Comparison of ENCODE assay signal across 8 cellular contexts in genomic region chr1:1309525-1310385, GRCh38. TPM values are rescaled to one million over a fixed set of nuclear protein-coding genes. Genes with fewer than 3 reads are reported as not detected.
DNase-seq lines count a peak whose midpoint lies in the region; ATAC-seq and TF ChIP-seq lines count a peak whose summit lies in the region.

No MANE protein-coding gene starts in this region.

- H3K27ac Mint-ChIP-seq in glutamatergic neuron (ENCODE audit: unreplicated experiment) = no peak overlapping the region

- H3K4me3 ChIP-seq in WI38 (ENCODE audit: low read depth, low read length) = peak overlapping the region; percentile 75
- peak overlapping the region; percentile 86 for H3K4me3 ChIP-seq in smooth muscle cell

- H3K9me3 Mint-ChIP-seq in glutamatergic neuron (ENCODE audit: unreplicated experiment) = peaks cover 15% of the 10 kb centered on the region

- no peaks in the 10 kb centered on the region for H3K36me3 ChIP-seq in smooth muscle cell (ENCODE audit: low read depth)

- no peaks in the 10 kb centered on the region for H3K36me3 Mint-ChIP-seq in glutamatergic neuron (ENCODE audit: unreplicated experiment)

- TF ChIP-seq CTCF in WI38 (IDR thresholded peaks at IDR 0.05; ENCODE audit: low read depth, low read length) (no peak), glutamatergic neuron (IDR thresholded peaks at IDR 0.05; ENCODE audit: partially characterized antibody, unreplicated experiment) (no peak), smooth muscle cell (IDR thresholded peaks at IDR 0.05; ENCODE audit: borderline replicate concordance, insufficient read depth, poor library complexity, severe bottlenecking) (no peak)

- ATAC-seq in HG03159 (IDR thresholded peaks at IDR 0.05; ENCODE audit: unreplicated experiment) = no peak

- H3K27ac ChIP-seq in smooth muscle cell (ENCODE audit: low read depth) = peak overlapping the region; percentile 63

- peaks cover 72% of the 10 kb centered on the region for H4K20me1 ChIP-seq in smooth muscle cell (ENCODE audit: low read depth)

- H3K4me1 ChIP-seq in smooth muscle cell (ENCODE audit: low read depth) = peaks cover 33% of the 10 kb centered on the region

- H3K27me3 Mint-ChIP-seq in glutamatergic neuron (ENCODE audit: unreplicated experiment) = peaks cover 20% of the 10 kb centered on the region

- no peaks in the 10 kb centered on the region for H3K4me1 Mint-ChIP-seq in glutamatergic neuron (ENCODE audit: low read depth, unreplicated experiment)

- H3K9me3 ChIP-seq in smooth muscle cell (replicated peaks; ENCODE audit: low read depth) = no peaks in the 10 kb centered on the region

- H2AFZ ChIP-seq in smooth muscle cell (ENCODE audit: low read depth) = no peak overlapping the region

- peaks cover 4% of the 10 kb centered on the region for H3F3A ChIP-seq in smooth muscle cell (ENCODE audit: low read depth)

- DNase-seq in DMS 273 (lab: John Stamatoyannopoulos, UW; ENCODE audit: unreplicated experiment) = peak; percentile 67
- DNase-seq in DMS 273 treated with DMSO at 0.1 percent for 48 hours (lab: John Stamatoyannopoulos, UW) = no peak
- no peak for DNase-seq in glutamatergic neuron
- no peak for DNase-seq in smooth muscle cell (lab: John Stamatoyannopoulos, UW; ENCODE audit: unreplicated experiment)
- DNase-seq in stimulated activated CD4-positive, alpha-beta T cell treated with anti-CD3 and anti-CD28 coated beads, Interleukin-15, amount 100 ng/mL, for 24 hours = no peak
- DNase-seq in stimulated activated CD4-positive, alpha-beta T cell treated with anti-CD3 and anti-CD28 coated beads, Interleukin-4, amount 100 ng/mL, for 1 hour = no peak

- H3K4me2 ChIP-seq in smooth muscle cell = peak overlapping the region; percentile 99

- no peaks in the 10 kb centered on the region for H3K27me3 ChIP-seq in smooth muscle cell (ENCODE audit: low read depth)

- 49% methylated on average over 35 of the region's 35 CpGs for WGBS in smooth muscle cell (ENCODE audit: low lambda C conversion rate)

- peak overlapping the region; percentile 85 for H3K9ac ChIP-seq in smooth muscle cell (ENCODE audit: low read depth)

- peaks cover 30% of the 10 kb centered on the region for H3K79me2 ChIP-seq in smooth muscle cell (ENCODE audit: low read depth)

- peak overlapping the region; percentile 81 for H3K4me3 Mint-ChIP-seq in glutamatergic neuron (ENCODE audit: unreplicated experiment)

RNA-seq across cellular contexts. Expression of gene PUSL1, which starts 1.4 kb away (rescaled TPM):
- 45.5 TPM for total RNA-seq in glutamatergic neuron (ENCODE audit: unreplicated experiment)
- total RNA-seq in smooth muscle cell = 16.7 and 23.6 TPM in 2 replicates
- 31.4 and 34.1 TPM in 2 replicates for polyA plus RNA-seq in smooth muscle cell

RNA-seq across cellular contexts. Expression of gene ACAP3, which starts 2.0 kb away (rescaled TPM):
- total RNA-seq in glutamatergic neuron (ENCODE audit: unreplicated experiment) (1,099 TPM), smooth muscle cell (29.9 and 33.7 TPM in 2 replicates)
- polyA plus RNA-seq in smooth muscle cell = 63.9 and 72.6 TPM in 2 replicates

RNA-seq across cellular contexts. Expression of gene INTS11, which starts 14.7 kb away (rescaled TPM):
- total RNA-seq in glutamatergic neuron (ENCODE audit: unreplicated experiment) = 147 TPM
- 48.5 and 49.3 TPM in 2 replicates for total RNA-seq in smooth muscle cell
- 63.1 and 82.1 TPM in 2 replicates for polyA plus RNA-seq in smooth muscle cell

RNA-seq across cellular contexts. Expression of gene CPTP, which starts 14.8 kb away (rescaled TPM):
- total RNA-seq in glutamatergic neuron (ENCODE audit: unreplicated experiment) (18.7 TPM), smooth muscle cell (13.8 and 16.2 TPM in 2 replicates)
- 32.5 and 34.3 TPM in 2 replicates for polyA plus RNA-seq in smooth muscle cell

RNA-seq across cellular contexts. Expression of gene TAS1R3, which starts 21.3 kb away (rescaled TPM):
- 1.3 TPM for total RNA-seq in glutamatergic neuron (ENCODE audit: unreplicated experiment)
- total RNA-seq in smooth muscle cell = 0.18 and 0.36 TPM in 2 replicates
- polyA plus RNA-seq in smooth muscle cell = 0.39 and 0.79 TPM in 2 replicates

Comparison
In these comparisons a context has a peak if more than half of its experiments do, and no peak if none do; other contexts are left out.
1. RNA of gene ACAP3, which starts 2.0 kb away (total RNA-seq): 1,099 TPM in glutamatergic neuron (single experiment); 29.9 to 33.7 TPM in smooth muscle cell; every median in the first group is over 10 times any median in the second.